In the genomic region with DNA sequence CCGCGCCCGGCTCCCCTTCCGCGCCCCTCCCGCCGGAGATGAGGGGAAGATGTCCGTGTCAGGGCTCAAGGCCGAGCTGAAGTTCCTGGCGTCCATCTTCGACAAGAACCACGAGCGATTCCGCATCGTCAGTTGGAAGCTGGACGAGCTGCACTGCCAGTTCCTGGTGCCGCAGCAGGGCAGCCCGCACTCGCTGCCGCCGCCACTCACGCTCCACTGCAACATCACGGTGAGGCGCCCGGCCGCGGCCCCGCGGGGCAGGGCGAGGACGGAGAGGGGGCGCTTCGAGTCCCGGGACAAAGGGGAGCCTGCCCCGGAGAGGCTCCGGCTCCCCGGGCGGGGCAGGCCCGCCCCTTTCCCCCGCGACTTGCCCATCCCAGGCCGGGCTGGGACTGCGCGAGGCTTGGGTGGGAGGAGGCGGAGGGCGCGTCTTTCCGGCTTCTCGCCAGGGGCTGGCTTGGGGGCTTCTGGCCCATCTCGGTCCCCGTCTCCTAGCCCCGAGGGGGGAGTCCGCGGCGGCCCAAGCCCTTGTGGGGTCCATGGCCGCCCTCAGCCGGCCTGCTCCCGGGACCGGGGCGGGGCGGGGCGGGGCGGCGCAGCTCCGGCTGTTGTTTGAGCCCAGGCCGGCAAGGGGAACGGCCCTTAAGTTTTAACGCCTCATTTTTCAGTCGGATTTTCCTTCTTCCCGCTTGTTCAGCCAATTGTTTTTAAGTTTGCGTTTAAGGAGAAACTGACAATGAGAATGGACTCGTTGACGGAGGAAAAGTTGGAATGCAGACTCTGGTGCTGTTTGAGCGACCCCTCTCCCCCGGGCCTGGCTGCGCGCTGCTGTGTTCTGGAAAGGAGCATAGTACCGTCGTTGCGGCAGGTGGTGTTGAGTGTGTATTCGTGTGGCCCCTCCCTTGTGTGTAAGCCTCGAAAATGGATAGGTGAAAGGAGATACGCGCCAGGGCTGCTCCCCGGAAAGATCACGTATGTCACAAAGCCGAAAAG, we compare ENCODE assay signal across 1 cellular context.
TF ChIP-seq lines count a peak whose summit lies in the region.

No MANE protein-coding gene starts in this region.

TF ChIP-seq in GM12878, 131 proteins besides CTCF, POLR2A, EP300 and RAD21 (continued from another document and continues in another):
- TF ChIP-seq, protein P1, sequence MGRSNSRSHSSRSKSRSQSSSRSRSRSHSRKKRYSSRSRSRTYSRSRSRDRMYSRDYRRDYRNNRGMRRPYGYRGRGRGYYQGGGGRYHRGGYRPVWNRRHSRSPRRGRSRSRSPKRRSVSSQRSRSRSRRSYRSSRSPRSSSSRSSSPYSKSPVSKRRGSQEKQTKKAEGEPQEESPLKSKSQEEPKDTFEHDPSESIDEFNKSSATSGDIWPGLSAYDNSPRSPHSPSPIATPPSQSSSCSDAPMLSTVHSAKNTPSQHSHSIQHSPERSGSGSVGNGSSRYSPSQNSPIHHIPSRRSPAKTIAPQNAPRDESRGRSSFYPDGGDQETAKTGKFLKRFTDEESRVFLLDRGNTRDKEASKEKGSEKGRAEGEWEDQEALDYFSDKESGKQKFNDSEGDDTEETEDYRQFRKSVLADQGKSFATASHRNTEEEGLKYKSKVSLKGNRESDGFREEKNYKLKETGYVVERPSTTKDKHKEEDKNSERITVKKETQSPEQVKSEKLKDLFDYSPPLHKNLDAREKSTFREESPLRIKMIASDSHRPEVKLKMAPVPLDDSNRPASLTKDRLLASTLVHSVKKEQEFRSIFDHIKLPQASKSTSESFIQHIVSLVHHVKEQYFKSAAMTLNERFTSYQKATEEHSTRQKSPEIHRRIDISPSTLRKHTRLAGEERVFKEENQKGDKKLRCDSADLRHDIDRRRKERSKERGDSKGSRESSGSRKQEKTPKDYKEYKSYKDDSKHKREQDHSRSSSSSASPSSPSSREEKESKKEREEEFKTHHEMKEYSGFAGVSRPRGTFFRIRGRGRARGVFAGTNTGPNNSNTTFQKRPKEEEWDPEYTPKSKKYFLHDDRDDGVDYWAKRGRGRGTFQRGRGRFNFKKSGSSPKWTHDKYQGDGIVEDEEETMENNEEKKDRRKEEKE (IDR thresholded peaks at IDR 0.05), result no peak
- TF ChIP-seq MEF2B (IDR thresholded peaks at IDR 0.05; ENCODE audit: partially characterized antibody, poor library complexity, severe bottlenecking) (no peak), CHD1 (IDR thresholded peaks at IDR 0.05; ENCODE audit: low read depth, low read length) (no peak), NR2C2 (IDR thresholded peaks at IDR 0.05; ENCODE audit: borderline replicate concordance, control insufficient read depth, insufficient read length, low read depth) (no peak), IKZF1 (conservative IDR thresholded peaks at IDR 0.05) (peak; percentile 26; the same call in 1 of the 2 replicates), DPF2 (IDR thresholded peaks at IDR 0.05) (no peak), ZNF207 (IDR thresholded peaks at IDR 0.05; ENCODE audit: borderline replicate concordance) (0 out of 2 replicates have a peak, but pooled peaks have one; percentile 52), SIN3A (IDR thresholded peaks at IDR 0.05; ENCODE audit: low read depth, low read length) (0 out of 2 replicates have a peak, but pooled peaks have one; percentile 11), ETV6 (conservative IDR thresholded peaks at IDR 0.05 in 1 of 2, IDR thresholded peaks at IDR 0.05 in 1 of 2; ENCODE audit: borderline replicate concordance in 1 of 2, low read depth in 1 of 2) (no peak), KDM1A (IDR thresholded peaks at IDR 0.05; ENCODE audit: borderline replicate concordance) (no peak), FOXM1 (IDR thresholded peaks at IDR 0.05; ENCODE audit: low read depth, low read length) (no peak), CBX3 (IDR thresholded peaks at IDR 0.05; ENCODE audit: borderline replicate concordance, low read depth) (no peak), ATF7 (IDR thresholded peaks at IDR 0.05; ENCODE audit: low read depth) (peak; percentile 34; the same call in 1 of the 2 replicates), BMI1 (IDR thresholded peaks at IDR 0.05; ENCODE audit: borderline replicate concordance) (no peak), LARP7 (IDR thresholded peaks at IDR 0.05) (peak; percentile 54; the same call in 1 of the 2 replicates), EED (IDR thresholded peaks at IDR 0.05; ENCODE audit: low read depth) (no peak), RBBP5 (conservative IDR thresholded peaks at IDR 0.05) (no peak), NR2C1 (IDR thresholded peaks at IDR 0.05) (0 out of 2 replicates have a peak, but pooled peaks have one; percentile 6), MEF2A (IDR thresholded peaks at IDR 0.05; ENCODE audit: insufficient read depth, low read depth, low read length) (no peak), TCF12 (IDR thresholded peaks at IDR 0.05; ENCODE audit: low read depth, low read length) (no peak), STAT3 (IDR thresholded peaks at IDR 0.05; ENCODE audit: low read depth, low read length) (no peak)
- TF ChIP-seq, protein P2, sequence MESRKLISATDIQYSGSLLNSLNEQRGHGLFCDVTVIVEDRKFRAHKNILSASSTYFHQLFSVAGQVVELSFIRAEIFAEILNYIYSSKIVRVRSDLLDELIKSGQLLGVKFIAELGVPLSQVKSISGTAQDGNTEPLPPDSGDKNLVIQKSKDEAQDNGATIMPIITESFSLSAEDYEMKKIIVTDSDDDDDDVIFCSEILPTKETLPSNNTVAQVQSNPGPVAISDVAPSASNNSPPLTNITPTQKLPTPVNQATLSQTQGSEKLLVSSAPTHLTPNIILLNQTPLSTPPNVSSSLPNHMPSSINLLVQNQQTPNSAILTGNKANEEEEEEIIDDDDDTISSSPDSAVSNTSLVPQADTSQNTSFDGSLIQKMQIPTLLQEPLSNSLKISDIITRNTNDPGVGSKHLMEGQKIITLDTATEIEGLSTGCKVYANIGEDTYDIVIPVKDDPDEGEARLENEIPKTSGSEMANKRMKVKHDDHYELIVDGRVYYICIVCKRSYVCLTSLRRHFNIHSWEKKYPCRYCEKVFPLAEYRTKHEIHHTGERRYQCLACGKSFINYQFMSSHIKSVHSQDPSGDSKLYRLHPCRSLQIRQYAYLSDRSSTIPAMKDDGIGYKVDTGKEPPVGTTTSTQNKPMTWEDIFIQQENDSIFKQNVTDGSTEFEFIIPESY (IDR thresholded peaks at IDR 0.05), result no peak
- TF ChIP-seq, protein P3, sequence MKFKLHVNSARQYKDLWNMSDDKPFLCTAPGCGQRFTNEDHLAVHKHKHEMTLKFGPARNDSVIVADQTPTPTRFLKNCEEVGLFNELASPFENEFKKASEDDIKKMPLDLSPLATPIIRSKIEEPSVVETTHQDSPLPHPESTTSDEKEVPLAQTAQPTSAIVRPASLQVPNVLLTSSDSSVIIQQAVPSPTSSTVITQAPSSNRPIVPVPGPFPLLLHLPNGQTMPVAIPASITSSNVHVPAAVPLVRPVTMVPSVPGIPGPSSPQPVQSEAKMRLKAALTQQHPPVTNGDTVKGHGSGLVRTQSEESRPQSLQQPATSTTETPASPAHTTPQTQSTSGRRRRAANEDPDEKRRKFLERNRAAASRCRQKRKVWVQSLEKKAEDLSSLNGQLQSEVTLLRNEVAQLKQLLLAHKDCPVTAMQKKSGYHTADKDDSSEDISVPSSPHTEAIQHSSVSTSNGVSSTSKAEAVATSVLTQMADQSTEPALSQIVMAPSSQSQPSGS (IDR thresholded peaks at IDR 0.05; ENCODE audit: low read length), result no peak
- TF ChIP-seq, protein P4, sequence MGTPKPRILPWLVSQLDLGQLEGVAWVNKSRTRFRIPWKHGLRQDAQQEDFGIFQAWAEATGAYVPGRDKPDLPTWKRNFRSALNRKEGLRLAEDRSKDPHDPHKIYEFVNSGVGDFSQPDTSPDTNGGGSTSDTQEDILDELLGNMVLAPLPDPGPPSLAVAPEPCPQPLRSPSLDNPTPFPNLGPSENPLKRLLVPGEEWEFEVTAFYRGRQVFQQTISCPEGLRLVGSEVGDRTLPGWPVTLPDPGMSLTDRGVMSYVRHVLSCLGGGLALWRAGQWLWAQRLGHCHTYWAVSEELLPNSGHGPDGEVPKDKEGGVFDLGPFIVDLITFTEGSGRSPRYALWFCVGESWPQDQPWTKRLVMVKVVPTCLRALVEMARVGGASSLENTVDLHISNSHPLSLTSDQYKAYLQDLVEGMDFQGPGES (IDR thresholded peaks at IDR 0.05), result no peak
- TF ChIP-seq, protein P5, sequence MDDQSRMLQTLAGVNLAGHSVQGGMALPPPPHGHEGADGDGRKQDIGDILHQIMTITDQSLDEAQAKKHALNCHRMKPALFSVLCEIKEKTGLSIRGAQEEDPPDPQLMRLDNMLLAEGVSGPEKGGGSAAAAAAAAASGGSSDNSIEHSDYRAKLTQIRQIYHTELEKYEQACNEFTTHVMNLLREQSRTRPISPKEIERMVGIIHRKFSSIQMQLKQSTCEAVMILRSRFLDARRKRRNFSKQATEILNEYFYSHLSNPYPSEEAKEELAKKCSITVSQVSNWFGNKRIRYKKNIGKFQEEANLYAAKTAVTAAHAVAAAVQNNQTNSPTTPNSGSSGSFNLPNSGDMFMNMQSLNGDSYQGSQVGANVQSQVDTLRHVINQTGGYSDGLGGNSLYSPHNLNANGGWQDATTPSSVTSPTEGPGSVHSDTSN (IDR thresholded peaks at IDR 0.05; ENCODE audit: insufficient replicate concordance, low read depth, low read length), result no peak
- TF ChIP-seq, protein P6, sequence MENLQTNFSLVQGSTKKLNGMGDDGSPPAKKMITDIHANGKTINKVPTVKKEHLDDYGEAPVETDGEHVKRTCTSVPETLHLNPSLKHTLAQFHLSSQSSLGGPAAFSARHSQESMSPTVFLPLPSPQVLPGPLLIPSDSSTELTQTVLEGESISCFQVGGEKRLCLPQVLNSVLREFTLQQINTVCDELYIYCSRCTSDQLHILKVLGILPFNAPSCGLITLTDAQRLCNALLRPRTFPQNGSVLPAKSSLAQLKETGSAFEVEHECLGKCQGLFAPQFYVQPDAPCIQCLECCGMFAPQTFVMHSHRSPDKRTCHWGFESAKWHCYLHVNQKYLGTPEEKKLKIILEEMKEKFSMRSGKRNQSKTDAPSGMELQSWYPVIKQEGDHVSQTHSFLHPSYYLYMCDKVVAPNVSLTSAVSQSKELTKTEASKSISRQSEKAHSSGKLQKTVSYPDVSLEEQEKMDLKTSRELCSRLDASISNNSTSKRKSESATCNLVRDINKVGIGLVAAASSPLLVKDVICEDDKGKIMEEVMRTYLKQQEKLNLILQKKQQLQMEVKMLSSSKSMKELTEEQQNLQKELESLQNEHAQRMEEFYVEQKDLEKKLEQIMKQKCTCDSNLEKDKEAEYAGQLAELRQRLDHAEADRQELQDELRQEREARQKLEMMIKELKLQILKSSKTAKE (IDR thresholded peaks at IDR 0.05; ENCODE audit: low read depth, poor library complexity, severe bottlenecking), result no peak
- TF ChIP-seq, protein P7, sequence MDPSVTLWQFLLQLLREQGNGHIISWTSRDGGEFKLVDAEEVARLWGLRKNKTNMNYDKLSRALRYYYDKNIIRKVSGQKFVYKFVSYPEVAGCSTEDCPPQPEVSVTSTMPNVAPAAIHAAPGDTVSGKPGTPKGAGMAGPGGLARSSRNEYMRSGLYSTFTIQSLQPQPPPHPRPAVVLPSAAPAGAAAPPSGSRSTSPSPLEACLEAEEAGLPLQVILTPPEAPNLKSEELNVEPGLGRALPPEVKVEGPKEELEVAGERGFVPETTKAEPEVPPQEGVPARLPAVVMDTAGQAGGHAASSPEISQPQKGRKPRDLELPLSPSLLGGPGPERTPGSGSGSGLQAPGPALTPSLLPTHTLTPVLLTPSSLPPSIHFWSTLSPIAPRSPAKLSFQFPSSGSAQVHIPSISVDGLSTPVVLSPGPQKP (IDR thresholded peaks at IDR 0.05; ENCODE audit: low read depth, low read length), result no peak
- TF ChIP-seq, protein P8, sequence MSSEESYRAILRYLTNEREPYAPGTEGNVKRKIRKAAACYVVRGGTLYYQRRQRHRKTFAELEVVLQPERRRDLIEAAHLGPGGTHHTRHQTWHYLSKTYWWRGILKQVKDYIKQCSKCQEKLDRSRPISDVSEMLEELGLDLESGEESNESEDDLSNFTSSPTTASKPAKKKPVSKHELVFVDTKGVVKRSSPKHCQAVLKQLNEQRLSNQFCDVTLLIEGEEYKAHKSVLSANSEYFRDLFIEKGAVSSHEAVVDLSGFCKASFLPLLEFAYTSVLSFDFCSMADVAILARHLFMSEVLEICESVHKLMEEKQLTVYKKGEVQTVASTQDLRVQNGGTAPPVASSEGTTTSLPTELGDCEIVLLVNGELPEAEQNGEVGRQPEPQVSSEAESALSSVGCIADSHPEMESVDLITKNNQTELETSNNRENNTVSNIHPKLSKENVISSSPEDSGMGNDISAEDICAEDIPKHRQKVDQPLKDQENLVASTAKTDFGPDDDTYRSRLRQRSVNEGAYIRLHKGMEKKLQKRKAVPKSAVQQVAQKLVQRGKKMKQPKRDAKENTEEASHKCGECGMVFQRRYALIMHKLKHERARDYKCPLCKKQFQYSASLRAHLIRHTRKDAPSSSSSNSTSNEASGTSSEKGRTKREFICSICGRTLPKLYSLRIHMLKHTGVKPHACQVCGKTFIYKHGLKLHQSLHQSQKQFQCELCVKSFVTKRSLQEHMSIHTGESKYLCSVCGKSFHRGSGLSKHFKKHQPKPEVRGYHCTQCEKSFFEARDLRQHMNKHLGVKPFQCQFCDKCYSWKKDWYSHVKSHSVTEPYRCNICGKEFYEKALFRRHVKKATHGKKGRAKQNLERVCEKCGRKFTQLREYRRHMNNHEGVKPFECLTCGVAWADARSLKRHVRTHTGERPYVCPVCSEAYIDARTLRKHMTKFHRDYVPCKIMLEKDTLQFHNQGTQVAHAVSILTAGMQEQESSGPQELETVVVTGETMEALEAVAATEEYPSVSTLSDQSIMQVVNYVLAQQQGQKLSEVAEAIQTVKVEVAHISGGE (CRISPR knock-in tag; IDR thresholded peaks at IDR 0.05), result no peak
- TF ChIP-seq, protein P9, sequence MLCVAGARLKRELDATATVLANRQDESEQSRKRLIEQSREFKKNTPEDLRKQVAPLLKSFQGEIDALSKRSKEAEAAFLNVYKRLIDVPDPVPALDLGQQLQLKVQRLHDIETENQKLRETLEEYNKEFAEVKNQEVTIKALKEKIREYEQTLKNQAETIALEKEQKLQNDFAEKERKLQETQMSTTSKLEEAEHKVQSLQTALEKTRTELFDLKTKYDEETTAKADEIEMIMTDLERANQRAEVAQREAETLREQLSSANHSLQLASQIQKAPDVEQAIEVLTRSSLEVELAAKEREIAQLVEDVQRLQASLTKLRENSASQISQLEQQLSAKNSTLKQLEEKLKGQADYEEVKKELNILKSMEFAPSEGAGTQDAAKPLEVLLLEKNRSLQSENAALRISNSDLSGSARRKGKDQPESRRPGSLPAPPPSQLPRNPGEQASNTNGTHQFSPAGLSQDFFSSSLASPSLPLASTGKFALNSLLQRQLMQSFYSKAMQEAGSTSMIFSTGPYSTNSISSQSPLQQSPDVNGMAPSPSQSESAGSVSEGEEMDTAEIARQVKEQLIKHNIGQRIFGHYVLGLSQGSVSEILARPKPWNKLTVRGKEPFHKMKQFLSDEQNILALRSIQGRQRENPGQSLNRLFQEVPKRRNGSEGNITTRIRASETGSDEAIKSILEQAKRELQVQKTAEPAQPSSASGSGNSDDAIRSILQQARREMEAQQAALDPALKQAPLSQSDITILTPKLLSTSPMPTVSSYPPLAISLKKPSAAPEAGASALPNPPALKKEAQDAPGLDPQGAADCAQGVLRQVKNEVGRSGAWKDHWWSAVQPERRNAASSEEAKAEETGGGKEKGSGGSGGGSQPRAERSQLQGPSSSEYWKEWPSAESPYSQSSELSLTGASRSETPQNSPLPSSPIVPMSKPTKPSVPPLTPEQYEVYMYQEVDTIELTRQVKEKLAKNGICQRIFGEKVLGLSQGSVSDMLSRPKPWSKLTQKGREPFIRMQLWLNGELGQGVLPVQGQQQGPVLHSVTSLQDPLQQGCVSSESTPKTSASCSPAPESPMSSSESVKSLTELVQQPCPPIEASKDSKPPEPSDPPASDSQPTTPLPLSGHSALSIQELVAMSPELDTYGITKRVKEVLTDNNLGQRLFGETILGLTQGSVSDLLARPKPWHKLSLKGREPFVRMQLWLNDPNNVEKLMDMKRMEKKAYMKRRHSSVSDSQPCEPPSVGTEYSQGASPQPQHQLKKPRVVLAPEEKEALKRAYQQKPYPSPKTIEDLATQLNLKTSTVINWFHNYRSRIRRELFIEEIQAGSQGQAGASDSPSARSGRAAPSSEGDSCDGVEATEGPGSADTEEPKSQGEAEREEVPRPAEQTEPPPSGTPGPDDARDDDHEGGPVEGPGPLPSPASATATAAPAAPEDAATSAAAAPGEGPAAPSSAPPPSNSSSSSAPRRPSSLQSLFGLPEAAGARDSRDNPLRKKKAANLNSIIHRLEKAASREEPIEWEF (IDR thresholded peaks at IDR 0.05; ENCODE audit: insufficient replicate concordance, low read depth, low read length), result no peak
